Comparison of ENCODE assay signal across 9 cellular contexts in genomic region chr12:57744194-57744776, GRCh38. TPM values are rescaled to one million over a fixed set of nuclear protein-coding genes. Genes with fewer than 3 reads are reported as not detected.
A peak's percentile ranks its signal among the peaks of the same experiment; 100 is the strongest.
DNase-seq lines count a peak whose midpoint lies in the region; FAIRE-seq and TF ChIP-seq lines count a peak whose summit lies in the region.
"Had no signal": no experiment of that assay in that cellular context is flagged by ENCODE, and none has a peak within 500 bp of the region (broad histone marks: within the 10 kb centered on the region; RNA-seq: fewer than 3 reads in every experiment).

No MANE protein-coding gene starts in this region.

- H3K4me1 Mint-ChIP-seq in neural progenitor cell = peaks cover 36% of the 10 kb centered on the region

- DNase-seq in DMS 273 (lab: John Stamatoyannopoulos, UW; ENCODE audit: unreplicated experiment) (peak; percentile 92), DMS 273 treated with DMSO at 0.1 percent for 48 hours (lab: John Stamatoyannopoulos, UW) (no peak), H54 (ENCODE audit: insufficient read length, low spot score) (no peak), MM.1S (peak; percentile 51), esophagus muscularis mucosa (ENCODE audit: extremely low spot score) (peak; percentile 95), neural progenitor cell (ENCODE audit: low spot score) (no peak), tibial artery (peak; percentile 66 to 91)
- peak in 2 of 3 experiments; percentile 61 to 72 for DNase-seq in activated CD8-positive, alpha-beta memory T cell treated with anti-CD3 and anti-CD28 coated beads for 48 hours (ENCODE audit: low read depth in 2 of 3, low spot score in 2 of 3)

- H3K9ac ChIP-seq in MM.1S (ENCODE audit: low read length) (peak overlapping the region; percentile 87), neural progenitor cell (no peak overlapping the region)

- no peaks in the 10 kb centered on the region for H3K9me3 ChIP-seq in MM.1S (replicated peaks; ENCODE audit: insufficient read depth, low read length)
- H3K9me3 ChIP-seq in esophagus muscularis mucosa = no peaks in the 10 kb centered on the region
- no peaks in the 10 kb centered on the region for H3K9me3 ChIP-seq in neural progenitor cell (ENCODE audit: low read depth)
- no peaks in the 10 kb centered on the region for H3K9me3 ChIP-seq in tibial artery

- H3K4me3 ChIP-seq in MM.1S (ENCODE audit: low read length) = peak overlapping the region; percentile 82
- H3K4me3 ChIP-seq in esophagus muscularis mucosa = peak overlapping the region; percentile 73 to 96 (median 86)
- H3K4me3 ChIP-seq in neural progenitor cell = peak overlapping the region; percentile 87
- H3K4me3 ChIP-seq in tibial artery = peak overlapping the region; percentile 80 to 97

- WGBS in esophagus muscularis mucosa = 7% methylated on average over 20 of the region's 21 CpGs

- intact Hi-C loops in esophagus muscularis mucosa (cut with DNase I) (no loop called here), tibial artery (cut with DNase I; ENCODE audit: low total_unique reads) (no loop called here)

- peak; percentile 6 for TF ChIP-seq EP300 in esophagus muscularis mucosa (IDR thresholded peaks at IDR 0.05)

- H3K27ac Mint-ChIP-seq in neural progenitor cell = peak overlapping the region; percentile 99

- H3K27me3 ChIP-seq in MM.1S (replicated peaks; ENCODE audit: insufficient read depth, low read length) = no peaks in the 10 kb centered on the region
- H3K27me3 ChIP-seq in esophagus muscularis mucosa = peaks cover 0 to 32% (median 6%) of the 10 kb centered on the region in 4 donors
- peaks cover 46% of the 10 kb centered on the region for H3K27me3 ChIP-seq in neural progenitor cell
- H3K27me3 ChIP-seq in tibial artery = peaks cover 0 to 29% of the 10 kb centered on the region in 2 donors

- peak overlapping the region; percentile 56 for H2AFZ ChIP-seq in MM.1S (ENCODE audit: low read length)
- peak overlapping the region; percentile 85 for H2AFZ ChIP-seq in neural progenitor cell (replicated peaks)

- H3K27me3 Mint-ChIP-seq in neural progenitor cell (ENCODE audit: insufficient read depth, low read depth) = peaks cover 13% of the 10 kb centered on the region

- H3K27ac ChIP-seq in MM.1S (ENCODE audit: low read length) (peak overlapping the region; percentile 75), esophagus muscularis mucosa (replicated peaks in 1 of 4) (peak overlapping the region; percentile 91 to 99 (median 96)), neural progenitor cell (peak overlapping the region; percentile 94), tibial artery (peak overlapping the region; percentile 98 to 99)

- no peaks in the 10 kb centered on the region for H3K9me3 Mint-ChIP-seq in neural progenitor cell

- 0 out of 2 replicates have a peak, but pooled peaks have one; percentile 13 for TF ChIP-seq POLR2A in H54 (IDR thresholded peaks at IDR 0.05; ENCODE audit: low read depth, low read length)
- no peak for TF ChIP-seq POLR2A in esophagus muscularis mucosa (IDR thresholded peaks at IDR 0.05; ENCODE audit: low read depth)

- no peaks in the 10 kb centered on the region for H3K9me2 ChIP-seq in MM.1S (replicated peaks; ENCODE audit: insufficient read depth, low read length)

- H3K36me3 Mint-ChIP-seq in neural progenitor cell = peaks cover 24% of the 10 kb centered on the region

- no peaks in the 10 kb centered on the region; the same call in 1 of the 2 replicates for H4K20me1 ChIP-seq in MM.1S (ENCODE audit: insufficient read depth, low read length)
- peaks cover 2% of the 10 kb centered on the region for H4K20me1 ChIP-seq in neural progenitor cell (ENCODE audit: low read depth)

- H3K79me2 ChIP-seq in MM.1S (ENCODE audit: low read length) (peaks cover 43% of the 10 kb centered on the region), neural progenitor cell (ENCODE audit: low read depth) (peaks cover 21% of the 10 kb centered on the region)

- H3K4me1 ChIP-seq in MM.1S (ENCODE audit: low read length) = peaks cover 28% of the 10 kb centered on the region
- peaks cover 5 to 25% (median 17%) of the 10 kb centered on the region in 4 donors for H3K4me1 ChIP-seq in esophagus muscularis mucosa
- peaks cover 20% of the 10 kb centered on the region for H3K4me1 ChIP-seq in neural progenitor cell
- peaks cover 0 to 16% (median 11%) of the 10 kb centered on the region in 4 donors for H3K4me1 ChIP-seq in tibial artery

- no peak for TF ChIP-seq CTCF in MM.1S (IDR thresholded peaks at IDR 0.05; ENCODE audit: low read length)
- TF ChIP-seq CTCF in esophagus muscularis mucosa (IDR thresholded peaks at IDR 0.05) = no peak
- TF ChIP-seq CTCF in neural progenitor cell (IDR thresholded peaks at IDR 0.05) = no peak
- TF ChIP-seq CTCF in tibial artery (IDR thresholded peaks at IDR 0.05) = no peak

- no peak for FAIRE-seq in H54 (lab: Jason Lieb, UNC)
- FAIRE-seq: A204.1 had no signal

- H3F3A ChIP-seq in MM.1S (ENCODE audit: insufficient read depth, low read length) = peaks cover 42% of the 10 kb centered on the region
- H3F3A ChIP-seq in neural progenitor cell (ENCODE audit: low read depth) = peaks cover 61% of the 10 kb centered on the region

- H3K36me3 ChIP-seq in MM.1S (replicated peaks; ENCODE audit: insufficient read depth, low read length) (0 out of 2 replicates have a peak, but pooled peaks cover 7% of the 10 kb centered on the region), esophagus muscularis mucosa (peaks cover 24 to 31% (median 31%) of the 10 kb centered on the region in 4 donors), neural progenitor cell (no peaks in the 10 kb centered on the region), tibial artery (peaks cover 23 to 32% (median 25%) of the 10 kb centered on the region in 3 donors)

- peak overlapping the region; percentile 95 for H3K4me3 Mint-ChIP-seq in neural progenitor cell

- H3K4me2 ChIP-seq in MM.1S (ENCODE audit: low read depth, low read length) = peak overlapping the region; percentile 34
- peak overlapping the region; percentile 98 for H3K4me2 ChIP-seq in neural progenitor cell

RNA-seq across cellular contexts. Expression of gene TSPAN31, which starts 0.6 kb away (rescaled TPM):
- total RNA-seq in esophagus muscularis mucosa (10 to 100 TPM; 34.3 to 45.1 (median 42.1) TPM), neural progenitor cell (ENCODE audit: low replicate concordance) (57.6 and 61.3 TPM in 2 replicates)

RNA-seq across cellular contexts. Expression of gene AGAP2, which starts 5.7 kb away (rescaled TPM):
- total RNA-seq in esophagus muscularis mucosa = 10 to 100 TPM in 1 of 4 donors, 1 to 10 TPM in 3; 2.5 to 11.2 (median 3.6) TPM
- total RNA-seq in neural progenitor cell (ENCODE audit: low replicate concordance) = 1.7 and 2.7 TPM in 2 replicates

RNA-seq across cellular contexts. Expression of gene CDK4, which starts 7.8 kb away (rescaled TPM):
- total RNA-seq in esophagus muscularis mucosa (10 to 100 TPM; 43.6 to 85.7 (median 71.3) TPM), neural progenitor cell (ENCODE audit: low replicate concordance) (169 and 348 TPM in 2 replicates)

RNA-seq across cellular contexts. Expression of gene MARCHF9, which starts 10.6 kb away (rescaled TPM):
- total RNA-seq in esophagus muscularis mucosa (10 to 100 TPM in 2 of 4 donors, 1 to 10 TPM in 2; 5.6 to 16.9 (median 10.7) TPM), neural progenitor cell (ENCODE audit: low replicate concordance) (8.1 and 11.9 TPM in 2 replicates)

RNA-seq across cellular contexts. Expression of gene CYP27B1, which starts 22.6 kb away (rescaled TPM):
- total RNA-seq in esophagus muscularis mucosa (under 1 TPM in 2 of 4 donors, not detected in 2; 0.32 to 0.66 TPM), neural progenitor cell (ENCODE audit: low replicate concordance) (0.17 and 0.99 TPM in 2 replicates)

Comparison
In these comparisons a context has a peak if more than half of its experiments do, and no peak if none do; other contexts are left out.
1. DNase-seq: peak in DMS 273 (single experiment), MM.1S (single experiment), activated CD8-positive, alpha-beta memory T cell treated with anti-CD3 and anti-CD28 coated beads for 48 hours (2 of 3), esophagus muscularis mucosa (single experiment) and tibial artery (2 of 2); none in DMS 273 treated with DMSO at 0.1 percent for 48 hours (single experiment), H54 (single experiment) and neural progenitor cell (single experiment).
2. Peak in every context shown above with its lines, with median percentiles within 50 percentile points of each other: H3K27ac ChIP-seq and H3K4me3 ChIP-seq.